Comparison of ENCODE assay signal across 9 cellular contexts in the genomic region with DNA sequence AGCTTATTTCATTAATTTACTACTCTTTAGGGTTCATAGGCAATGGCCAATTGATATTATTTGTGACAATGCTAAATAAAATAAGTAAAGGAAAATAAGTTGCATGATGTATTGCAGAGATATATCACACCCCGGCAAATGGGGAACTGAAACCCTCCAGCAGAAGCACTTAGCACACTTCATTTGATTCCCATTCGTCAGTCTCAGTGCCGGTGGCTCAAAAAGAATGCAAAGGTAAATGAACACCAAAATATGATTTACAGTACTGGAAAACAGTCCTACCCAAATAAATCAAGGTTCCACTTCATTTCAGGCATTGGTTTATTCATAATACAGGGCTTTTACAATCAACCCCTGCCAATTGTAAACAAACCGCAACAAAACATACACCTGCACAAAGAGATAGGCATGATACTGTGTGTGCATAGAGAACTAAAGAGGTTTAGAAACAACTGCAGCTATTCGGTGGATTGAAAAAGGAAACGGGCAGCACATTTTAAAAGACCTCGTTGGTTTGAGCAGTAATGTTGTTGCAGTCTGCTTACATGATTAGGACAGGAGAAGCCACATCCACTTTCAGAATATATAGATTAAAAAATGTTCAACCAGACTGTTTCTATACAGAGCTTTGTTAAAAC.
A peak's percentile ranks its signal among the peaks of the same experiment; 100 is the strongest.
DNase-seq lines count a peak whose midpoint lies in the region; ATAC-seq and TF ChIP-seq lines count a peak whose summit lies in the region.
"Had no signal": no experiment of that assay in that cellular context is flagged by ENCODE, and none has a peak within 500 bp of the region (broad histone marks: within the 10 kb centered on the region; RNA-seq: fewer than 3 reads in every experiment).

No MANE protein-coding gene starts in this region.

- DNase-seq in OCI-LY7 (ENCODE audit: low spot score), result peak; percentile 83
- no peak for DNase-seq in GM23248
- no peak for DNase-seq in activated T-cell treated with anti-CD3 and anti-CD28 coated beads, Interleukin-2, amount 50 U/mL, for 1 hour
- DNase-seq in HK-2 (ENCODE audit: unreplicated experiment), result no peak
- no peak for DNase-seq in activated naive CD4-positive, alpha-beta T cell treated with Interleukin-2 at 50 U/mL for 16 hours

- TF ChIP-seq CTCF in OCI-LY7 (conservative IDR thresholded peaks at IDR 0.05; ENCODE audit: low read length), result no peak

- POLR2A ChIA-PET in OCI-LY7 (lab: Charles Lee), result interaction anchor here (0.7 kb wide), 1 partner anchor 23 kb away, joined by 3 read pairs; no protein-coding TSS in a partner anchor

- H3K27ac ChIP-seq in OCI-LY7 (ENCODE audit: low read depth, low read length, poor library complexity, severe bottlenecking) (peak overlapping the region; percentile 89), GM23248 (no peak overlapping the region)

- no TSS peak for BruUV-seq in OCI-LY7 (replicated peaks; lab: Mats Ljungman, UMichigan)

- H3K9me2 ChIP-seq in OCI-LY7 (ENCODE audit: insufficient read depth, low read length) (no peaks in the 10 kb centered on the region), GM23248 (ENCODE audit: insufficient read depth) (no peaks in the 10 kb centered on the region)

- H3K4me2 ChIP-seq in OCI-LY7 (ENCODE audit: low read length) (peak overlapping the region; percentile 69), GM23248 (ENCODE audit: unreplicated experiment) (no peak overlapping the region)

- intact Hi-C loops in OCI-LY7 (cut with micrococcal nuclease; ENCODE audit: unreplicated experiment), result no loop called here

- no peaks in the 10 kb centered on the region for H3K79me2 ChIP-seq in OCI-LY7 (ENCODE audit: insufficient read depth, low read depth, low read length)
- H3K79me2 ChIP-seq in GM23248 (ENCODE audit: insufficient read depth), result no peaks in the 10 kb centered on the region

- CTCF ChIA-PET in OCI-LY7 (lab: Charles Lee; ENCODE audit: unreplicated experiment), result no interaction called here

- no peaks in the 10 kb centered on the region for H3K36me3 ChIP-seq in OCI-LY7 (ENCODE audit: insufficient read depth, low read length)
- H3K36me3 ChIP-seq in GM23248 (ENCODE audit: low read depth), result no peaks in the 10 kb centered on the region

- in situ Hi-C loops in GM23248 (cut with MboI), result no loop called here

- H2AFZ ChIP-seq in OCI-LY7 (ENCODE audit: low read length) (peak overlapping the region; percentile 75; the same call in 1 of the 2 replicates), GM23248 (no peak overlapping the region)

- H4K20me1 ChIP-seq in OCI-LY7 (ENCODE audit: insufficient read depth, low read length) (no peaks in the 10 kb centered on the region), GM23248 (ENCODE audit: insufficient read depth) (no peaks in the 10 kb centered on the region)

- no peaks in the 10 kb centered on the region for H3F3A ChIP-seq in GM23248 (ENCODE audit: insufficient read depth)

- no peaks in the 10 kb centered on the region for H3K27me3 ChIP-seq in GM23248 (replicated peaks; ENCODE audit: insufficient read depth)

- peaks cover 58% of the 10 kb centered on the region for H3K4me1 ChIP-seq in OCI-LY7 (ENCODE audit: insufficient read depth, low read length, poor library complexity, severe bottlenecking)
- peaks cover 3% of the 10 kb centered on the region; the same call in 1 of the 2 replicates for H3K4me1 ChIP-seq in GM23248 (ENCODE audit: insufficient read depth)

- H3K4me3 ChIP-seq in OCI-LY7 (ENCODE audit: low read depth, low read length, poor library complexity, severe bottlenecking) (peak overlapping the region; percentile 50), GM23248 (no peak overlapping the region)
- H3K4me3 ChIP-seq: lung had no signal

- no peak overlapping the region for H3K9ac ChIP-seq in GM23248

- H3K9me3 ChIP-seq in OCI-LY7 (ENCODE audit: low read length), result no peaks in the 10 kb centered on the region
- no peaks in the 10 kb centered on the region for H3K9me3 ChIP-seq in GM23248 (ENCODE audit: low read depth)

- ATAC-seq in GM18508 (IDR thresholded peaks at IDR 0.05; ENCODE audit: insufficient read depth, unreplicated experiment) (peak; percentile 95), GM21737 (IDR thresholded peaks at IDR 0.05; ENCODE audit: unreplicated experiment) (peak; percentile 95), HG03558 (IDR thresholded peaks at IDR 0.05; ENCODE audit: extremely low read depth, unreplicated experiment) (peak; percentile 81)

- WGBS in GM23248 (ENCODE audit: low coverage in 1 of 2, low lambda C conversion rate in 2 of 2, missing lambda C conversion rate in 2 of 2), 2 experiments, result 85 to 86% methylated on average over 7 of the region's 7 CpGs
